15 cellular contexts compared by ENCODE assay signal in the genomic region with DNA sequence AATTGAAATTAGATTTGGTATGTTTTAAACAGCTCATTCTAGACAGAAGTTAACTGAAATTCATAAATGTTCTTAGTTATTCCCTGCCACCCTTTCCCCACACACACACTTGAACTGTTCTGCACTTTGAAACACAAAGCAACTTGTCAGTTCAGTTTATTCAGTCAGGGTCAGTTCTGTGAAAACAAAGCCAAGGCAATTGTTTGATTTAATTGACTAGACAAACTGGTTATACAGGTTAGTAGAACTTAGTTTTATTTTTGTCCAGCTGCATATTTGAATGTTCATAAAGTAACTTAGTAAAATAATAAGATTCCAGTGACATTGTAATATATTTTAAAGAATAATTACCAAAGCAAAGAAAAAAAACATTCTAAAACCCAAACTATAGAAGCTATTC.
DNase-seq lines count a peak whose midpoint lies in the region; ATAC-seq, FAIRE-seq and TF ChIP-seq lines count a peak whose summit lies in the region.
"Had no signal": no experiment of that assay in that cellular context is flagged by ENCODE, and none has a peak within 500 bp of the region (broad histone marks: within the 10 kb centered on the region; RNA-seq: fewer than 3 reads in every experiment).

No MANE protein-coding gene starts in this region.

- DNase-seq in DMS79 treated with DMSO at 0.1 percent for 48 hours (lab: John Stamatoyannopoulos, UW): peak; percentile 87
- peak; percentile 14 for DNase-seq in NCI-H2029 treated with DMSO at 0.1 percent for 48 hours (lab: John Stamatoyannopoulos, UW)
- no peak for DNase-seq in H1 (ENCODE audit: low read depth in 1 of 2, low spot score in 2 of 2)
- DNase-seq in mucosa of descending colon: no peak
- DNase-seq in AG08395 (ENCODE audit: low spot score): no peak
- no peak for DNase-seq in AML-193 (lab: John Stamatoyannopoulos, UW)
- DNase-seq in sigmoid colon: no peak
- DNase-seq: HFFc6, NCI-H82, SJCRH30 had no signal

- TF ChIP-seq POLR2A in H1 (IDR thresholded peaks at IDR 0.05; ENCODE audit: control extremely low read depth in 1 of 2, low read depth in 2 of 2, low read length in 2 of 2) (no peak), sigmoid colon (IDR thresholded peaks at IDR 0.05) (no peak)

- no peak for FAIRE-seq in H1 (lab: Jason Lieb, UNC)
- FAIRE-seq: GM18507 had no signal

- no peak overlapping the region for H2BK15ac ChIP-seq in H1 (ENCODE audit: low read length)

- no peak overlapping the region for H4K91ac ChIP-seq in H1 (replicated peaks; ENCODE audit: insufficient read length, low read length)

- TF ChIP-seq EP300 in H1 (IDR thresholded peaks at IDR 0.05; ENCODE audit: borderline replicate concordance in 1 of 2, low read depth in 2 of 2, low read length in 2 of 2) (no peak), sigmoid colon (IDR thresholded peaks at IDR 0.05) (no peak)

- H2BK5ac ChIP-seq in H1 (ENCODE audit: low read depth, low read length): no peak overlapping the region

- H3K4me3 ChIP-seq in H1 (ENCODE audit: extremely low read depth in 1 of 4, insufficient read depth in 2 of 4, low read depth in 3 of 4, low read length in 4 of 4) (peak overlapping the region in 1 of 4 experiments; percentile 24; a peak in 1 of 8 replicates), mucosa of descending colon (no peak overlapping the region), sigmoid colon (no peak overlapping the region)
- H3K4me3 ChIP-seq: BLaER1 treated with 17β-estradiol and CSF1 and Interleukin-3, amounts not matched to agents 10 nM and 100 nM; SJCRH30 had no signal

- H3K79me1 ChIP-seq in H1 (ENCODE audit: low read depth, low read length): no peaks in the 10 kb centered on the region

- H3K18ac ChIP-seq in H1 (ENCODE audit: extremely low read depth, low read length): no peak overlapping the region

- no peaks in the 10 kb centered on the region for H3K9me3 ChIP-seq in H1 (ENCODE audit: insufficient read depth in 2 of 2, low read depth in 1 of 2, low read length in 1 of 2)
- H3K9me3 ChIP-seq in mucosa of descending colon: peaks cover 4% of the 10 kb centered on the region
- H3K9me3 ChIP-seq in sigmoid colon: no peaks in the 10 kb centered on the region
- H3K9me3 ChIP-seq: SJCRH30 had no signal

- no peak overlapping the region for H3K9ac ChIP-seq in H1 (replicated peaks in 1 of 4; ENCODE audit: extremely low read depth in 1 of 4, low read depth in 3 of 4, low read length in 3 of 4)
- H3K9ac ChIP-seq: BLaER1 treated with 17β-estradiol and CSF1 and Interleukin-3, amounts not matched to agents 10 nM and 100 nM; KMS-11 had no signal

- H2BK12ac ChIP-seq in H1 (ENCODE audit: low read depth, low read length): no peak overlapping the region

- ATAC-seq in mucosa of descending colon (peak; percentile 85), GM19397 (IDR thresholded peaks at IDR 0.05; ENCODE audit: unreplicated experiment) (no peak)
- ATAC-seq: sciatic nerve had no signal

- no peak overlapping the region for H3K4ac ChIP-seq in H1 (replicated peaks; ENCODE audit: insufficient read length, low read depth, low read length)

- H3K23me2 ChIP-seq in H1 (ENCODE audit: low read depth, low read length): no peaks in the 10 kb centered on the region

- H3K27ac ChIP-seq in H1 (ENCODE audit: low read depth, low read length) (no peak overlapping the region), sigmoid colon (no peak overlapping the region)
- H3K27ac ChIP-seq: BLaER1 treated with 17β-estradiol and CSF1 and Interleukin-3, amounts not matched to agents 10 nM and 100 nM; KMS-11; SJCRH30 had no signal

- no peak for TF ChIP-seq CTCF in H1 (IDR thresholded peaks at IDR 0.05; ENCODE audit: control extremely low read depth in 1 of 3, insufficient read depth in 1 of 3, low read depth in 1 of 3, low read length in 3 of 3)
- no peak for TF ChIP-seq CTCF in mucosa of descending colon (IDR thresholded peaks at IDR 0.05)
- TF ChIP-seq CTCF in sigmoid colon (IDR thresholded peaks at IDR 0.05): no peak

- peaks cover 0 to 2% (median 0%) of the 10 kb centered on the region in 4 experiments; a peak in 2 of 7 replicates for H3K4me1 ChIP-seq in H1 (replicated peaks in 1 of 4; ENCODE audit: control insufficient read depth in 3 of 4, insufficient read depth in 4 of 4, low read length in 3 of 4)
- no peaks in the 10 kb centered on the region for H3K4me1 ChIP-seq in mucosa of descending colon (ENCODE audit: low read depth)
- no peaks in the 10 kb centered on the region for H3K4me1 ChIP-seq in sigmoid colon
- H3K4me1 ChIP-seq: SJCRH30 had no signal

- H2AK5ac ChIP-seq in H1 (ENCODE audit: low read depth, low read length): no peak overlapping the region

- no peak for TF ChIP-seq RAD21 in H1 (IDR thresholded peaks at IDR 0.05 in 1 of 2, conservative IDR thresholded peaks at IDR 0.05 in 1 of 2; ENCODE audit: low read depth in 2 of 2, low read length in 2 of 2)

- no peak overlapping the region for H3K56ac ChIP-seq in H1 (replicated peaks; ENCODE audit: insufficient read length, low read depth, low read length)

- no peak overlapping the region for H4K5ac ChIP-seq in H1 (ENCODE audit: insufficient read length, low read depth, low read length)

- H3K36me3 ChIP-seq in H1 (ENCODE audit: control insufficient read depth in 2 of 4, insufficient read depth in 4 of 4, low read length in 3 of 4) (no peaks in the 10 kb centered on the region), mucosa of descending colon (ENCODE audit: low read depth) (no peaks in the 10 kb centered on the region), sigmoid colon (no peaks in the 10 kb centered on the region)

- POLR2A ChIA-PET in H1 (lab: Charles Lee; ENCODE audit: partially characterized antibody): no interaction called here

- no peak overlapping the region for H3K14ac ChIP-seq in H1 (ENCODE audit: insufficient read length)

- no peaks in the 10 kb centered on the region for H3K79me2 ChIP-seq in H1 (ENCODE audit: control insufficient read depth in 1 of 2, insufficient read depth in 2 of 2, low read length in 2 of 2)

- H3K23ac ChIP-seq in H1 (ENCODE audit: insufficient read length): no peak overlapping the region

- no peak overlapping the region for H2AFZ ChIP-seq in H1 (ENCODE audit: low read length)

- H2BK120ac ChIP-seq in H1 (replicated peaks; ENCODE audit: low read depth, low read length): no peak overlapping the region

- H2BK20ac ChIP-seq in H1 (ENCODE audit: low read length): no peak overlapping the region

- no peak overlapping the region for H4K8ac ChIP-seq in H1 (ENCODE audit: extremely low read depth, insufficient read depth, low read length)

- CTCF ChIA-PET in H1 (lab: Charles Lee; ENCODE audit: partially characterized antibody): interaction anchor here (0.5 kb wide), 1 partner anchor 120 kb away, joined by 3 read pairs; no protein-coding TSS in a partner anchor

- H3K27me3 ChIP-seq in H1 (replicated peaks in 1 of 4; ENCODE audit: control insufficient read depth in 3 of 4, extremely low read depth in 1 of 4, insufficient read depth in 3 of 4, low read length in 3 of 4): no peaks in the 10 kb centered on the region
- H3K27me3 ChIP-seq in sigmoid colon: no peaks in the 10 kb centered on the region
- H3K27me3 ChIP-seq: BLaER1 treated with 17β-estradiol and CSF1 and Interleukin-3, amounts not matched to agents 10 nM and 100 nM; SJCRH30 had no signal

- H3K4me2 ChIP-seq in H1 (ENCODE audit: insufficient read depth in 1 of 2, low read depth in 2 of 2, low read length in 2 of 2): peak overlapping the region; percentile 27 to 62; a peak in 3 of 4 replicates
- H3K4me2 ChIP-seq: BLaER1 treated with 17β-estradiol and CSF1 and Interleukin-3, amounts not matched to agents 10 nM and 100 nM; KMS-11 had no signal

- intact Hi-C loops in mucosa of descending colon (cut with DNase I, micrococcal nuclease): no loop called here
- intact Hi-C loops in sigmoid colon (cut with DNase I): no loop called here

- H4K20me1 ChIP-seq in H1 (replicated peaks in 1 of 2; ENCODE audit: control insufficient read depth in 1 of 2, insufficient read depth in 2 of 2, low read length in 2 of 2): no peaks in the 10 kb centered on the region
- H4K20me1 ChIP-seq: BLaER1 treated with 17β-estradiol and CSF1 and Interleukin-3, amounts not matched to agents 10 nM and 100 nM had no signal

TF ChIP-seq in H1, 55 proteins besides CTCF, POLR2A, EP300 and RAD21:
- TF ChIP-seq SAP30 (IDR thresholded peaks at IDR 0.05; ENCODE audit: insufficient read depth, insufficient replicate concordance, low read length): no peak
- peak; percentile 60; the same call in 1 of the 2 replicates for TF ChIP-seq SP1 (IDR thresholded peaks at IDR 0.05; ENCODE audit: low read depth, low read length)
- TF ChIP-seq SRF (IDR thresholded peaks at IDR 0.05; ENCODE audit: low read depth, low read length): no peak
- no peak for TF ChIP-seq SP4 (IDR thresholded peaks at IDR 0.05; ENCODE audit: low read length)
- TF ChIP-seq JUN (IDR thresholded peaks at IDR 0.05; ENCODE audit: low read depth, low read length): no peak
TF ChIP-seq in H1: peak in this region for 1.

Comparison
In these comparisons a context has a peak if more than half of its experiments do, and no peak if none do; other contexts are left out.
1. DNase-seq: peak in DMS79 treated with DMSO at 0.1 percent for 48 hours (single experiment) and NCI-H2029 treated with DMSO at 0.1 percent for 48 hours (single experiment); none in H1 (0 of 2), mucosa of descending colon (0 of 3), AG08395 (single experiment), AML-193 (0 of 2) and sigmoid colon (single experiment).